ENCODE assay signal across 26 cellular contexts in the genomic region with DNA sequence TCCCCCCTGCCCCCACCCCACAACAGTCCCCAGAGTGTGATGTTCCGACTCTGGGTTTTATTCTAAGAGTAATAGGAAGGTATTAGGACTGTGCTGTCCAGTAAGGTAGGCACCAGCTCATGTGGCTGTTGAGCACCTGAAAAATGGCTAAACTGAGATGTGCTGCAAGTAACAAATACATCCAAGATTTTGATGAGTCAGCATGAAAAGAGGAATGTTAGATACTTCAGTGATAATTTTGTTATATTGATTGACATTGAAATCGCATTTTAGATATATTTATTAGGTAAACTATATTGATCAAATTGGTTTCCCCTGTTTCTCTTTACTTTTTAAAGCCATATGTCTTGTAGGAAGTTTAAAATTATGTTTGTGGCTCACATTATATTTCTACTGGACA.
DNase-seq lines count a peak whose midpoint lies in the region; ATAC-seq, FAIRE-seq and TF ChIP-seq lines count a peak whose summit lies in the region.
"Had no signal": no experiment of that assay in that cellular context is flagged by ENCODE, and none has a peak within 500 bp of the region (broad histone marks: within the 10 kb centered on the region; RNA-seq: fewer than 3 reads in every experiment).

No MANE protein-coding gene starts in this region.

- no peaks in the 10 kb centered on the region for H3K4me1 ChIP-seq in HepG2 (ENCODE audit: insufficient read depth, low read length)
- no peaks in the 10 kb centered on the region for H3K4me1 ChIP-seq in right lobe of liver
- H3K4me1 ChIP-seq in K562 (replicated peaks in 1 of 2; ENCODE audit: control insufficient read depth in 2 of 2, insufficient read depth in 2 of 2, low read length in 2 of 2) = no peaks in the 10 kb centered on the region
- H3K4me1 ChIP-seq: BE2C, BLaER1 had no signal

- H3K4me3 ChIP-seq in HepG2 (replicated peaks in 1 of 3; ENCODE audit: insufficient read depth in 1 of 3, low read depth in 2 of 3, low read length in 3 of 3) (no peak overlapping the region), right lobe of liver (no peak overlapping the region), K562 (no peak overlapping the region)
- H3K4me3 ChIP-seq: BLaER1, GM12878 had no signal

- TF ChIP-seq POLR2A in HepG2 (IDR thresholded peaks at IDR 0.05; ENCODE audit: insufficient read depth in 1 of 2, low read depth in 2 of 2, low read length in 2 of 2) = no peak
- no peak for TF ChIP-seq POLR2A in right lobe of liver (IDR thresholded peaks at IDR 0.05)
- no peak for TF ChIP-seq POLR2A in K562 (conservative IDR thresholded peaks at IDR 0.05)

- no peak for ATAC-seq in HepG2
- ATAC-seq in right lobe of liver = no peak
- ATAC-seq in K562 = no peak
- ATAC-seq in activated naive CD8-positive, alpha-beta T cell treated with anti-CD3 and anti-CD28 coated beads, Interleukin-2, amount 50 U/mL, for 24 hours = no peak
- ATAC-seq: GM12878 had no signal

- no peaks in the 10 kb centered on the region for H4K20me1 ChIP-seq in HepG2 (ENCODE audit: insufficient read depth, low read length)
- no peaks in the 10 kb centered on the region for H4K20me1 ChIP-seq in K562 (replicated peaks; ENCODE audit: control insufficient read depth, insufficient read depth, low read length)
- H4K20me1 ChIP-seq: BLaER1 had no signal

- H3K9me3 ChIP-seq in HepG2 (ENCODE audit: low read length) (peaks cover 10% of the 10 kb centered on the region), right lobe of liver (peaks cover 0 to 4% (median 0%) of the 10 kb centered on the region in 4 donors), K562 (replicated peaks; ENCODE audit: control insufficient read depth, insufficient read depth, low read depth, low read length) (no peaks in the 10 kb centered on the region)
- H3K9me3 ChIP-seq: BE2C, BLaER1 had no signal

- H3K4me2 ChIP-seq in HepG2 (ENCODE audit: low read depth, low read length) (no peak overlapping the region), K562 (ENCODE audit: insufficient read depth, low read length) (no peak overlapping the region)
- H3K4me2 ChIP-seq: BLaER1 had no signal

- CTCF ChIA-PET in HepG2 (lab: Yijun Ruan, JAX; ENCODE audit: low intra/inter-chr PET ratio, low total read pairs) = interaction anchor here (4.9 kb wide), 1 partner anchor 36 kb away, joined by 111 read pairs; no protein-coding TSS in a partner anchor
- CTCF ChIA-PET in K562 (lab: Yijun Ruan, JAX; ENCODE audit: low intra/inter-chr PET ratio) = interaction anchor here (0.6 kb wide), 1 partner anchor 999 kb away, joined by 3 read pairs; no protein-coding TSS in a partner anchor

- peaks cover 10% of the 10 kb centered on the region for H3K9me3 Mint-ChIP-seq in activated naive CD8-positive, alpha-beta T cell treated with anti-CD3 and anti-CD28 coated beads, Interleukin-2, amount 50 U/mL, for 24 hours

- H3K27ac ChIP-seq in HepG2 (ENCODE audit: extremely low read length, insufficient read depth, low read length) (no peak overlapping the region), right lobe of liver (no peak overlapping the region), K562 (ENCODE audit: extremely low read depth, low read depth, low read length) (no peak overlapping the region)
- H3K27ac ChIP-seq: 22Rv1, BLaER1 had no signal

- no peak for TF ChIP-seq CTCF in HepG2 (CRISPR knock-in tag; IDR thresholded peaks at IDR 0.05)
- TF ChIP-seq CTCF in right lobe of liver (IDR thresholded peaks at IDR 0.05) = no peak
- TF ChIP-seq CTCF in K562 (IDR thresholded peaks at IDR 0.05 in 2 of 3, conservative IDR thresholded peaks at IDR 0.05 in 1 of 3; ENCODE audit: insufficient read depth in 2 of 3, low read depth in 1 of 3, low read length in 3 of 3) = no peak

- H2AFZ ChIP-seq in HepG2 (ENCODE audit: low read length) = no peak overlapping the region
- no peak overlapping the region for H2AFZ ChIP-seq in K562 (ENCODE audit: low read depth, low read length)

- H3K79me2 ChIP-seq in HepG2 (ENCODE audit: insufficient read depth, low read length) = no peaks in the 10 kb centered on the region
- H3K79me2 ChIP-seq in K562 (ENCODE audit: control insufficient read depth, insufficient read depth, low read length) = no peaks in the 10 kb centered on the region

- TF ChIP-seq RAD21 in HepG2 (CRISPR knock-in tag; IDR thresholded peaks at IDR 0.05) (no peak), K562 (CRISPR knock-in tag; conservative IDR thresholded peaks at IDR 0.05 in 1 of 2, IDR thresholded peaks at IDR 0.05 in 1 of 2) (no peak)

- 2% methylated on average over 2 of the region's 2 CpGs for WGBS in HepG2 (ENCODE audit: low lambda C conversion rate)
- 52% methylated on average over 2 of the region's 2 CpGs for WGBS in right lobe of liver (ENCODE audit: insufficient coverage, low coverage, low lambda C conversion rate, missing lambda C conversion rate)
- WGBS in K562 (ENCODE audit: insufficient coverage, low coverage, missing lambda C conversion rate) = 5% methylated on average over 1 of the region's 2 CpGs

- H3K9ac ChIP-seq in HepG2 (ENCODE audit: insufficient read depth, low read depth, low read length) = no peak overlapping the region
- H3K9ac ChIP-seq in K562 (ENCODE audit: insufficient read depth in 1 of 2, low read depth in 2 of 2, low read length in 2 of 2) = no peak overlapping the region
- H3K9ac ChIP-seq: BLaER1 had no signal

- no peak for TF ChIP-seq EP300 in HepG2 (IDR thresholded peaks at IDR 0.05; ENCODE audit: low read depth in 2 of 2, low read length in 2 of 2)
- no peak for TF ChIP-seq EP300 in HepG2 (CRISPR knock-in tag; IDR thresholded peaks at IDR 0.05; ENCODE audit: borderline replicate concordance)
- TF ChIP-seq EP300 in K562 (IDR thresholded peaks at IDR 0.05; ENCODE audit: low read length) = no peak

- FAIRE-seq in HepG2 (lab: Jason Lieb, UNC) (no peak), K562 (lab: Jason Lieb, UNC) (no peak)
- FAIRE-seq: GM12878, GM12892, GM18507 had no signal

- H3K36me3 Mint-ChIP-seq in activated naive CD8-positive, alpha-beta T cell treated with anti-CD3 and anti-CD28 coated beads, Interleukin-2, amount 50 U/mL, for 24 hours (ENCODE audit: low read depth) = peaks cover 1% of the 10 kb centered on the region
- H3K36me3 Mint-ChIP-seq: CD4-positive, alpha-beta memory T cell; CD4-positive, CD25-positive, alpha-beta regulatory T cell; CD8-positive, alpha-beta memory T cell had no signal

- intact Hi-C loops in HepG2 (cut with micrococcal nuclease; ENCODE audit: unreplicated experiment) = no loop called here
- intact Hi-C loops in right lobe of liver (cut with DNase I) = no loop called here
- intact Hi-C loops in K562 (cut with micrococcal nuclease) = loop anchor here (5.0 to 10.0 kb wide), 2 partner anchors 239 to 1002 kb away; no protein-coding TSS in a partner anchor

- no peak overlapping the region for H3K4me3 Mint-ChIP-seq in activated naive CD8-positive, alpha-beta T cell treated with anti-CD3 and anti-CD28 coated beads, Interleukin-2, amount 50 U/mL, for 24 hours
- H3K4me3 Mint-ChIP-seq: CD14-positive monocyte; CD4-positive, alpha-beta memory T cell; CD4-positive, CD25-positive, alpha-beta regulatory T cell; CD8-positive, alpha-beta memory T cell had no signal

- H3K9me1 ChIP-seq in K562 (ENCODE audit: control insufficient read depth, insufficient read depth, low read length) = no peaks in the 10 kb centered on the region

- no peaks in the 10 kb centered on the region for H3K36me3 ChIP-seq in HepG2 (replicated peaks in 1 of 2; ENCODE audit: control insufficient read depth in 1 of 2, insufficient read depth in 2 of 2, low read length in 2 of 2)
- no peaks in the 10 kb centered on the region for H3K36me3 ChIP-seq in right lobe of liver
- H3K36me3 ChIP-seq in K562 (ENCODE audit: control insufficient read depth, insufficient read depth, low read length) = no peaks in the 10 kb centered on the region
- H3K36me3 ChIP-seq: BE2C, BLaER1 had no signal

- POLR2A ChIA-PET in HepG2 (lab: Yijun Ruan, JAX) (no interaction called here), K562 (lab: Yijun Ruan, JAX) (no interaction called here)

- BruUV-seq in HepG2 (replicated peaks; lab: Mats Ljungman, UMichigan) (no TSS peak), K562 (replicated peaks; lab: Mats Ljungman, UMichigan) (no TSS peak)

- H3K27me3 Mint-ChIP-seq in activated naive CD8-positive, alpha-beta T cell treated with anti-CD3 and anti-CD28 coated beads, Interleukin-2, amount 50 U/mL, for 24 hours = no peaks in the 10 kb centered on the region
- H3K27me3 Mint-ChIP-seq: CD4-positive, alpha-beta memory T cell had no signal

- H3K27me3 ChIP-seq in HepG2 (ENCODE audit: control insufficient read depth in 1 of 2, insufficient read depth in 2 of 2, low read length in 2 of 2) = no peaks in the 10 kb centered on the region
- no peaks in the 10 kb centered on the region for H3K27me3 ChIP-seq in right lobe of liver
- H3K27me3 ChIP-seq in K562 (ENCODE audit: control insufficient read depth in 2 of 2, insufficient read depth in 2 of 2, low read length in 2 of 2) = no peaks in the 10 kb centered on the region
- H3K27me3 ChIP-seq: BE2C, BLaER1 had no signal

- no peaks in the 10 kb centered on the region for H3K4me1 Mint-ChIP-seq in activated naive CD8-positive, alpha-beta T cell treated with anti-CD3 and anti-CD28 coated beads, Interleukin-2, amount 50 U/mL, for 24 hours
- H3K4me1 Mint-ChIP-seq: CD4-positive, alpha-beta memory T cell; CD4-positive, CD25-positive, alpha-beta regulatory T cell; CD8-positive, alpha-beta memory T cell had no signal

- no peak overlapping the region for H3K27ac Mint-ChIP-seq in activated naive CD8-positive, alpha-beta T cell treated with anti-CD3 and anti-CD28 coated beads, Interleukin-2, amount 50 U/mL, for 24 hours
- H3K27ac Mint-ChIP-seq: CD14-positive monocyte; CD4-positive, alpha-beta memory T cell; CD8-positive, alpha-beta memory T cell had no signal

- DNase-seq in DMS53 (lab: John Stamatoyannopoulos, UW) (peak; percentile 5), DMS53 treated with DMSO at 0.1 percent for 48 hours (lab: John Stamatoyannopoulos, UW; ENCODE audit: unreplicated experiment) (no peak), HepG2 (ENCODE audit: low spot score) (no peak), right lobe of liver (no peak), K562 (ENCODE audit: extremely low read depth in 1 of 4, low spot score in 3 of 4) (no peak), GOT3 (lab: John Stamatoyannopoulos, UW) (no peak)
- no peak for DNase-seq in activated naive CD8-positive, alpha-beta T cell treated with anti-CD3 and anti-CD28 coated beads, Interleukin-2, amount 50 U/mL, for 24 hours
- DNase-seq: ACHN; BE2C; C1 segment of cervical spinal cord; CD4-positive, alpha-beta memory T cell; CD4-positive, CD25-positive, alpha-beta regulatory T cell; CD8-positive, alpha-beta memory T cell; COR-L47; DMS 273 treated with DMSO at 0.1 percent for 48 hours; DMS153; DMS79; DND-41; EL; GDM1 had no signal

- in situ Hi-C loops in HepG2 (cut with HindIII; ENCODE audit: extremely low pct_ligation_motif_present, low pct_unique_long_range_greater_than_20kb) = loop anchor here (5.0 kb wide), 2 partner anchors 39 to 159 kb away; no protein-coding TSS in a partner anchor
- in situ Hi-C loops in K562 (cut with MboI) = no loop called here

TF ChIP-seq in HepG2, 621 proteins besides CTCF, POLR2A, EP300 and RAD21 (continues in another document):
- TF ChIP-seq KDM4B (CRISPR knock-in tag; IDR thresholded peaks at IDR 0.05) = no peak
- TF ChIP-seq MAFK (conservative IDR thresholded peaks at IDR 0.05 in 1 of 2, IDR thresholded peaks at IDR 0.05 in 1 of 2; ENCODE audit: low read length in 2 of 2) = peak; percentile 100

TF ChIP-seq in K562, 482 proteins besides CTCF, POLR2A, EP300 and RAD21 (continues in another document):
- TF ChIP-seq EWSR1 (IDR thresholded peaks at IDR 0.05; ENCODE audit: borderline replicate concordance, low read depth, partially characterized antibody) = no peak
